In the genomic region with DNA sequence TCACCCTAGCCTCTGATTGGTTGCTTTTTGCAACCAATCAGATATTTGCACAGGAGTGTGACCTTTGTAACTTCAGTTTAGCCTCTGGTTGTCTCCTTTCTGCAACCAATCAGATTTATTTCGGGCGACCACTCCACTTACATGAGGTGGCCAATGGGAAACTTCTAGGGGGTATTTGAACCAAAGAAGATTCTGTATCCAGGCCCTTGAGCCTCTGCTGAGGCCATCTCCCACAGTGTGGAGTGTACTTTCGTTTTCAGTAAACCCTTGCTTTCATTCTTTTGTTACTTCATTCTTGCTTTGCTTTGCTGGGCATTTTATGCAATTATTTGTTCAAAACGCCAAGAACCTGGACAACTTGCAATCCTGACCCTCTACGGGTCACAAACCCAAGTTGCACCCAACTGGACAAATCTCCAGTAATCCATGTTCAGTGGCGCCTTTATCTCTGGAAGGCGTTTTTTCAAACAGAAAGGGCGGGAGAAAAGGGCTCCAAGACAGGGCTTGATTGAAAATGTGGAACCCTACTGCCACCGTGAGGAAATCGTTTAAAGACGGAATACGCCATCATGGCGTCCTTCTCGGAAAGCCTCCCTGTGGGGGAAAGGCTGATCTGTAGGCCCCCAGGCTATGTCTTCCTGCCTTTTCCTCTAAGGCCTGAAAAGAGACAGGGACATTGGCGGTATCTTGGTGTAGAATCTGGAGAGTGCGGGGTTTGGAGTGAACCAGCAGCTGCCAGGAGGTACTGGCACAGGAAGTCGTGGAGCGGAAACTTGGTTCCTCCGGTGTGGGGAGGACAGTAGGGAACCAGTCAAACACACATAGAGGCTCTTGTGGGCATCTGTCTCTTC, we compare ENCODE assay signal across 9 cellular contexts.
DNase-seq lines count a peak whose midpoint lies in the region; ATAC-seq lines count a peak whose summit lies in the region.
"Had no signal": no experiment of that assay in that cellular context is flagged by ENCODE, and none has a peak within 500 bp of the region (broad histone marks: within the 10 kb centered on the region; RNA-seq: fewer than 3 reads in every experiment).

No MANE protein-coding gene starts in this region.

- peak; percentile 16 for DNase-seq in NCI-H146 (lab: John Stamatoyannopoulos, UW)
- no peak for DNase-seq in NCI-H146 treated with DMSO at 0.1 percent for 48 hours (lab: John Stamatoyannopoulos, UW; ENCODE audit: unreplicated experiment)
- DNase-seq in NCI-H1417 (lab: John Stamatoyannopoulos, UW) = peak; percentile 93 to 99 (median 94)
- DNase-seq in dedifferentiated amniotic fluid mesenchymal stem cell (ENCODE audit: extremely low spot score) = peak; percentile 74
- DNase-seq in stromal cell of bone marrow (ENCODE audit: low read depth) = peak; percentile 71
- no peak for DNase-seq in OCI-M1 (lab: John Stamatoyannopoulos, UW)
- no peak for DNase-seq in activated CD4-positive, alpha-beta T cell treated with anti-CD3 and anti-CD28 coated beads, Interleukin-2, amount 50 U/mL, for 4 hours
- DNase-seq: heart right ventricle had no signal

- no peak for ATAC-seq in HG03432 (IDR thresholded peaks at IDR 0.05; ENCODE audit: unreplicated experiment)

Comparison
In these comparisons a context has a peak if more than half of its experiments do, and no peak if none do; other contexts are left out.
1. DNase-seq: peak in NCI-H146 (single experiment), NCI-H1417 (3 of 3), dedifferentiated amniotic fluid mesenchymal stem cell (single experiment) and stromal cell of bone marrow (single experiment); none in NCI-H146 treated with DMSO at 0.1 percent for 48 hours (single experiment), OCI-M1 (single experiment) and activated CD4-positive, alpha-beta T cell treated with anti-CD3 and anti-CD28 coated beads, Interleukin-2, amount 50 U/mL, for 4 hours (0 of 2).